2 cellular contexts compared by ENCODE assay signal in genomic region chr22:37639771-37640590, GRCh38.
TF ChIP-seq lines count a peak whose summit lies in the region.

No MANE protein-coding gene starts in this region.

TF ChIP-seq in GM23338, 12 proteins besides CTCF, POLR2A, EP300 and RAD21:
- TF ChIP-seq ZNF331 (CRISPR knock-in tag; IDR thresholded peaks at IDR 0.05; ENCODE audit: low read depth) (no peak), STAT1 (IDR thresholded peaks at IDR 0.05; ENCODE audit: unreplicated experiment) (no peak), CREB1 (CRISPR knock-in tag; IDR thresholded peaks at IDR 0.05; ENCODE audit: low read depth) (no peak), NANOG (IDR thresholded peaks at IDR 0.05; ENCODE audit: borderline replicate concordance) (no peak), POLR2AphosphoS5 (IDR thresholded peaks at IDR 0.05; ENCODE audit: low read depth) (no peak), EZH2phosphoT487 (IDR thresholded peaks at IDR 0.05; ENCODE audit: unreplicated experiment) (no peak), ZNF114 (CRISPR knock-in tag; IDR thresholded peaks at IDR 0.05) (no peak), JUNB (IDR thresholded peaks at IDR 0.05; ENCODE audit: unreplicated experiment) (no peak)
- TF ChIP-seq, protein P1, sequence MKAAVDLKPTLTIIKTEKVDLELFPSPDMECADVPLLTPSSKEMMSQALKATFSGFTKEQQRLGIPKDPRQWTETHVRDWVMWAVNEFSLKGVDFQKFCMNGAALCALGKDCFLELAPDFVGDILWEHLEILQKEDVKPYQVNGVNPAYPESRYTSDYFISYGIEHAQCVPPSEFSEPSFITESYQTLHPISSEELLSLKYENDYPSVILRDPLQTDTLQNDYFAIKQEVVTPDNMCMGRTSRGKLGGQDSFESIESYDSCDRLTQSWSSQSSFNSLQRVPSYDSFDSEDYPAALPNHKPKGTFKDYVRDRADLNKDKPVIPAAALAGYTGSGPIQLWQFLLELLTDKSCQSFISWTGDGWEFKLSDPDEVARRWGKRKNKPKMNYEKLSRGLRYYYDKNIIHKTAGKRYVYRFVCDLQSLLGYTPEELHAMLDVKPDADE (IDR thresholded peaks at IDR 0.05) = no peak
- TF ChIP-seq, protein P2, sequence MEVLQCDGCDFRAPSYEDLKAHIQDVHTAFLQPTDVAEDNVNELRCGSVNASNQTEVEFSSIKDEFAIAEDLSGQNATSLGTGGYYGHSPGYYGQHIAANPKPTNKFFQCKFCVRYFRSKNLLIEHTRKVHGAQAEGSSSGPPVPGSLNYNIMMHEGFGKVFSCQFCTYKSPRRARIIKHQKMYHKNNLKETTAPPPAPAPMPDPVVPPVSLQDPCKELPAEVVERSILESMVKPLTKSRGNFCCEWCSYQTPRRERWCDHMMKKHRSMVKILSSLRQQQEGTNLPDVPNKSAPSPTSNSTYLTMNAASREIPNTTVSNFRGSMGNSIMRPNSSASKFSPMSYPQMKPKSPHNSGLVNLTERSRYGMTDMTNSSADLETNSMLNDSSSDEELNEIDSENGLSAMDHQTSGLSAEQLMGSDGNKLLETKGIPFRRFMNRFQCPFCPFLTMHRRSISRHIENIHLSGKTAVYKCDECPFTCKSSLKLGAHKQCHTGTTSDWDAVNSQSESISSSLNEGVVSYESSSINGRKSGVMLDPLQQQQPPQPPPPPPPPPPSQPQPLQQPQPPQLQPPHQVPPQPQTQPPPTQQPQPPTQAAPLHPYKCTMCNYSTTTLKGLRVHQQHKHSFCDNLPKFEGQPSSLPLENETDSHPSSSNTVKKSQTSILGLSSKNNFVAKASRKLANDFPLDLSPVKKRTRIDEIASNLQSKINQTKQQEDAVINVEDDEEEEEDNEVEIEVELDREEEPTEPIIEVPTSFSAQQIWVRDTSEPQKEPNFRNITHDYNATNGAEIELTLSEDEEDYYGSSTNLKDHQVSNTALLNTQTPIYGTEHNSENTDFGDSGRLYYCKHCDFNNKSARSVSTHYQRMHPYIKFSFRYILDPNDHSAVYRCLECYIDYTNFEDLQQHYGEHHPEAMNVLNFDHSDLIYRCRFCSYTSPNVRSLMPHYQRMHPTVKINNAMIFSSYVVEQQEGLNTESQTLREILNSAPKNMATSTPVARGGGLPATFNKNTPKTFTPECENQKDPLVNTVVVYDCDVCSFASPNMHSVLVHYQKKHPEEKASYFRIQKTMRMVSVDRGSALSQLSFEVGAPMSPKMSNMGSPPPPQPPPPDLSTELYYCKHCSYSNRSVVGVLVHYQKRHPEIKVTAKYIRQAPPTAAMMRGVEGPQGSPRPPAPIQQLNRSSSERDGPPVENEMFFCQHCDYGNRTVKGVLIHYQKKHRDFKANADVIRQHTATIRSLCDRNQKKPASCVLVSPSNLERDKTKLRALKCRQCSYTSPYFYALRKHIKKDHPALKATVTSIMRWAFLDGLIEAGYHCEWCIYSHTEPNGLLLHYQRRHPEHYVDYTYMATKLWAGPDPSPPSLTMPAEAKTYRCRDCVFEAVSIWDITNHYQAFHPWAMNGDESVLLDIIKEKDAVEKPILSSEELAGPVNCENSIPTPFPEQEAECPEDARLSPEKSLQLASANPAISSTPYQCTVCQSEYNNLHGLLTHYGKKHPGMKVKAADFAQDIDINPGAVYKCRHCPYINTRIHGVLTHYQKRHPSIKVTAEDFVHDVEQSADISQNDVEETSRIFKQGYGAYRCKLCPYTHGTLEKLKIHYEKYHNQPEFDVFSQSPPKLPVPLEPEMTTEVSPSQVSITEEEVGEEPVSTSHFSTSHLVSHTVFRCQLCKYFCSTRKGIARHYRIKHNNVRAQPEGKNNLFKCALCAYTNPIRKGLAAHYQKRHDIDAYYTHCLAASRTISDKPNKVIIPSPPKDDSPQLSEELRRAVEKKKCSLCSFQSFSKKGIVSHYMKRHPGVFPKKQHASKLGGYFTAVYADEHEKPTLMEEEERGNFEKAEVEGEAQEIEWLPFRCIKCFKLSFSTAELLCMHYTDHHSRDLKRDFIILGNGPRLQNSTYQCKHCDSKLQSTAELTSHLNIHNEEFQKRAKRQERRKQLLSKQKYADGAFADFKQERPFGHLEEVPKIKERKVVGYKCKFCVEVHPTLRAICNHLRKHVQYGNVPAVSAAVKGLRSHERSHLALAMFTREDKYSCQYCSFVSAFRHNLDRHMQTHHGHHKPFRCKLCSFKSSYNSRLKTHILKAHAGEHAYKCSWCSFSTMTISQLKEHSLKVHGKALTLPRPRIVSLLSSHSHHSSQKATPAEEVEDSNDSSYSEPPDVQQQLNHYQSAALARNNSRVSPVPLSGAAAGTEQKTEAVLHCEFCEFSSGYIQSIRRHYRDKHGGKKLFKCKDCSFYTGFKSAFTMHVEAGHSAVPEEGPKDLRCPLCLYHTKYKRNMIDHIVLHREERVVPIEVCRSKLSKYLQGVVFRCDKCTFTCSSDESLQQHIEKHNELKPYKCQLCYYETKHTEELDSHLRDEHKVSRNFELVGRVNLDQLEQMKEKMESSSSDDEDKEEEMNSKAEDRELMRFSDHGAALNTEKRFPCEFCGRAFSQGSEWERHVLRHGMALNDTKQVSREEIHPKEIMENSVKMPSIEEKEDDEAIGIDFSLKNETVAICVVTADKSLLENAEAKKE (CRISPR knock-in tag; IDR thresholded peaks at IDR 0.05) = no peak
TF ChIP-seq in GM23338: peak in this region for 0.

TF ChIP-seq in endothelial cell of umbilical vein, 7 proteins besides CTCF, POLR2A, EP300 and RAD21:
- TF ChIP-seq FOS (IDR thresholded peaks at IDR 0.05; ENCODE audit: borderline replicate concordance, insufficient read depth, low read length) = no peak
- no peak for TF ChIP-seq POLR2AphosphoS5 (IDR thresholded peaks at IDR 0.05; ENCODE audit: insufficient read depth, low read depth, low read length)
- TF ChIP-seq EZH2 (IDR thresholded peaks at IDR 0.05; ENCODE audit: borderline replicate concordance, low read depth, low read length, severe bottlenecking) = no peak
- TF ChIP-seq, protein P3, sequence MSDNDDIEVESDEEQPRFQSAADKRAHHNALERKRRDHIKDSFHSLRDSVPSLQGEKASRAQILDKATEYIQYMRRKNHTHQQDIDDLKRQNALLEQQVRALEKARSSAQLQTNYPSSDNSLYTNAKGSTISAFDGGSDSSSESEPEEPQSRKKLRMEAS (IDR thresholded peaks at IDR 0.05; ENCODE audit: insufficient read depth, insufficient read length) = no peak
- TF ChIP-seq JUN (IDR thresholded peaks at IDR 0.05; ENCODE audit: borderline replicate concordance, insufficient read depth, insufficient read length, low read depth) = no peak
- TF ChIP-seq GATA2 (IDR thresholded peaks at IDR 0.05; ENCODE audit: insufficient read depth, insufficient read length, low read depth, low read length) = no peak
- no peak for TF ChIP-seq MYC (IDR thresholded peaks at IDR 0.05; ENCODE audit: low read depth, low read length)
TF ChIP-seq in endothelial cell of umbilical vein: peak in this region for 0.
